ENCODE assay signal across 31 cellular contexts in the genomic region with DNA sequence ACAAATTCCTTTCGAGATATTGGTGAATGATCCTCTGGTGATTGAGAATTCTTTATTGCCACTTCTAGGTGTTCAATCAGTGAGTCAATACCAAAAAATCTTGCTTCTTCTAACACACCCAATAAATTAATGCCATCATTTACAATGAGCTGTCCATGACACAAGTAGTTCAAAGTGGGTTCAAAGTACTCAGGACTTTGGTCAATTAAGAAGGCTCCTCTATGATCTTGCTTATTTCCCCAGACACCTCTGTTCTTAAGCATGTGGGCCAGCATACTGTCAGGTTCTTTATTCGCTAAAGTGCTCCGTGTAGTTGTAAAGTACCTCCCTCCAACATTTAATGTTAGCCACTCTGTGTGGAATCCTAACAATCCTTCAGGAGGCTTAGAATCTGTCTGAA.
"Had no signal": no experiment of that assay in that cellular context is flagged by ENCODE, and none has a peak within 500 bp of the region (broad histone marks: within the 10 kb centered on the region; RNA-seq: fewer than 3 reads in every experiment).

No MANE protein-coding gene starts in this region.

- H3K27ac ChIP-seq: ascending aorta, cardiac muscle cell, VCaP had no signal

- DNase-seq: activated B cell treated with CpG ODN at 0.5 μM for 24 hours; activated CD4-positive, alpha-beta memory T cell treated with anti-CD3 and anti-CD28 coated beads for 36 hours; activated CD4-positive, alpha-beta T cell treated with anti-CD3 and anti-CD28 coated beads for 4 hours; activated CD4-positive, alpha-beta T cell treated with anti-CD3 and anti-CD28 coated beads, Interleukin-2, amount 10 ng/mL, durations not matched to agents 24 days and 14 days; activated CD4-positive, alpha-beta T cell treated with anti-CD3 and anti-CD28 coated beads, Interleukin-2, amount 50 U/mL, for 1 hour; activated CD4-positive, alpha-beta T cell treated with anti-CD3 and anti-CD28 coated beads, Interleukin-2, amount 50 U/mL, for 4 hours; activated CD4-positive, CD25-positive, alpha-beta regulatory T cell treated with anti-CD3 and anti-CD28 coated beads, Interleukin-2, amount 50 U/mL, for 72 hours; activated CD8-positive, alpha-beta memory T cell treated with anti-CD3 and anti-CD28 coated beads, Interleukin-2, amount 50 U/mL, for 4 hours; activated CD8-positive, alpha-beta T cell treated with anti-CD3 and anti-CD28 coated beads for 36 hours; activated effector memory CD4-positive, alpha-beta T cell treated with anti-CD3 and anti-CD28 coated beads, Interleukin-2, amount 50 U/mL, for 16 hours; activated naive CD4-positive, alpha-beta T cell treated with anti-CD3 and anti-CD28 coated beads, Interleukin-2, amount 10 ng/mL, durations not matched to agents 7 days and 5 days; activated naive CD4-positive, alpha-beta T cell treated with Interleukin-2 at 50 U/mL for 16 hours; activated naive CD8-positive, alpha-beta T cell treated with anti-CD3 and anti-CD28 coated beads, Interleukin-2, amount 10 ng/mL, durations not matched to agents 7 days and 5 days; activated naive CD8-positive, alpha-beta T cell treated with anti-CD3 and anti-CD28 coated beads, Interleukin-2, amount 50 U/mL, for 24 hours; activated T-cell treated with anti-CD3 and anti-CD28 coated beads for 4 hours; activated T-cell treated with anti-CD3 and anti-CD28 coated beads, Interleukin-2, amount 50 U/mL, for 1 hour; activated T-cell treated with anti-CD3 and anti-CD28 coated beads, Interleukin-2, amount 50 U/mL, for 4 hours; activated T-cell treated with anti-CD3 and anti-CD28 coated beads, Interleukin-2, amount 50 U/mL, for 72 hours; amygdala; anterior cingulate cortex; caudate nucleus; cerebellar nuclear complex; T-helper 1 cell; T-helper 2 cell; T-helper 9 cell had no signal

- H3K36me3 ChIP-seq: cardiac muscle cell had no signal

- H3K4me3 ChIP-seq: ascending aorta, cardiac muscle cell had no signal

- H3K9me3 ChIP-seq: ascending aorta had no signal

- FAIRE-seq: bronchial epithelial cell, TTC549 had no signal

- ATAC-seq: activated CD8-positive, alpha-beta T cell treated with anti-CD3 and anti-CD28 coated beads for 36 hours; activated naive CD8-positive, alpha-beta T cell treated with anti-CD3 and anti-CD28 coated beads, Interleukin-2, amount 50 U/mL, for 24 hours; activated T-cell treated with anti-CD3 and anti-CD28 coated beads, Interleukin-2, amount 50 U/mL, for 4 hours; activated T-cell treated with anti-CD3 and anti-CD28 coated beads, Interleukin-2, amount 50 U/mL, for 72 hours; activated T-helper 17 cell treated with anti-CD3 and anti-CD28 coated beads, Interleukin-2, amount 50 U/mL, for 72 hours had no signal

- H3K4me1 ChIP-seq: ascending aorta had no signal

- H3K27me3 ChIP-seq: ascending aorta, cardiac muscle cell had no signal
